In genomic region chr14:73645248-73645610, GRCh38 we compare ENCODE assay signal across 8 cellular contexts. TPM values are rescaled to one million over a fixed set of nuclear protein-coding genes. Genes with fewer than 3 reads are reported as not detected.
A peak's percentile ranks its signal among the peaks of the same experiment; 100 is the strongest.
DNase-seq lines count a peak whose midpoint lies in the region; ATAC-seq, FAIRE-seq and TF ChIP-seq lines count a peak whose summit lies in the region.

No MANE protein-coding gene starts in this region.

- 5 to 7% methylated on average over 7 of the region's 7 CpGs for WGBS in esophagus squamous epithelium, 2 donors

- no peak for TF ChIP-seq CTCF in Peyer's patch (IDR thresholded peaks at IDR 0.05)
- no peak for TF ChIP-seq CTCF in esophagus squamous epithelium (IDR thresholded peaks at IDR 0.05)
- no peak for TF ChIP-seq CTCF in gastrocnemius medialis (IDR thresholded peaks at IDR 0.05 in 4 of 5, conservative IDR thresholded peaks at IDR 0.05 in 1 of 5)

- DNase-seq in GM19239 (ENCODE audit: insufficient read length, low spot score): no peak
- no peak for DNase-seq in Peyer's patch
- DNase-seq in esophagus squamous epithelium (lab: John Stamatoyannopoulos, UW): no peak
- DNase-seq in gastrocnemius medialis: no peak
- DNase-seq in activated CD8-positive, alpha-beta memory T cell treated with anti-CD3 and anti-CD28 coated beads for 24 hours: no peak
- DNase-seq in mucosa of gallbladder (ENCODE audit: low spot score): no peak

- peak overlapping the region; percentile 50 to 77 (median 66) for H3K4me3 ChIP-seq in Peyer's patch
- peak overlapping the region; percentile 57 to 87 (median 65) for H3K4me3 ChIP-seq in esophagus squamous epithelium
- H3K4me3 ChIP-seq in gastrocnemius medialis: peak overlapping the region; percentile 85 to 92 (median 92)

- H3K27me3 ChIP-seq in Peyer's patch (no peaks in the 10 kb centered on the region), esophagus squamous epithelium (no peaks in the 10 kb centered on the region), gastrocnemius medialis (no peaks in the 10 kb centered on the region)

- H3K9me3 ChIP-seq in Peyer's patch (no peaks in the 10 kb centered on the region), esophagus squamous epithelium (no peaks in the 10 kb centered on the region), gastrocnemius medialis (no peaks in the 10 kb centered on the region)

- H3K36me3 ChIP-seq in Peyer's patch (no peaks in the 10 kb centered on the region), esophagus squamous epithelium (no peaks in the 10 kb centered on the region), gastrocnemius medialis (no peaks in the 10 kb centered on the region)

- intact Hi-C loops in esophagus squamous epithelium (cut with DNase I): no loop called here
- intact Hi-C loops in gastrocnemius medialis (cut with DNase I; ENCODE audit: low total_unique reads): loop anchor here (2.0 to 10.0 kb wide), 3 partner anchors 68 to 210 kb away; partner anchors contain the start of genes ACOT2 and PTGR2

- ATAC-seq in gastrocnemius medialis (no peak), GM21515 (IDR thresholded peaks at IDR 0.05; ENCODE audit: unreplicated experiment) (no peak), HG02571 (IDR thresholded peaks at IDR 0.05; ENCODE audit: unreplicated experiment) (no peak)

- in situ Hi-C loops in gastrocnemius medialis (cut with MboI; ENCODE audit: low sequenced_read_pairs in 4 of 4): loop anchor here in 1 of 4 donors (10.0 kb wide), 1 partner anchor 70 kb away; the partner anchor contains the start of gene PNMA1

- H3K4me1 ChIP-seq in Peyer's patch: peaks cover 0 to 9% (median 0%) of the 10 kb centered on the region in 4 donors
- H3K4me1 ChIP-seq in esophagus squamous epithelium: peaks cover 4 to 23% (median 10%) of the 10 kb centered on the region in 3 donors
- H3K4me1 ChIP-seq in gastrocnemius medialis: peaks cover 11 to 17% of the 10 kb centered on the region in 2 donors

- TF ChIP-seq POLR2A in Peyer's patch (IDR thresholded peaks at IDR 0.05) (no peak), esophagus squamous epithelium (IDR thresholded peaks at IDR 0.05) (no peak), gastrocnemius medialis (IDR thresholded peaks at IDR 0.05) (no peak)

- FAIRE-seq in GM19239 (lab: Jason Lieb, UNC): peak; percentile 52

- peak overlapping the region; percentile 66 to 79 (median 74) for H3K27ac ChIP-seq in Peyer's patch
- H3K27ac ChIP-seq in esophagus squamous epithelium: peak overlapping the region; percentile 66 to 91 (median 87)
- H3K27ac ChIP-seq in gastrocnemius medialis: peak overlapping the region; percentile 84 to 94 (median 89)

RNA-seq across cellular contexts. Expression of gene DNAL1, which starts 0.4 kb away (rescaled TPM):
- total RNA-seq in Peyer's patch: 1 to 10 TPM; 1.7 to 7.6 (median 4.6) TPM
- 1 to 10 TPM; 1.8 to 6.4 (median 4.1) TPM for total RNA-seq in esophagus squamous epithelium
- 1 to 10 TPM; 6.4 to 8.2 (median 7.7) TPM for total RNA-seq in gastrocnemius medialis
- total RNA-seq in mucosa of gallbladder: 14.3 TPM

RNA-seq across cellular contexts. Expression of gene ACOT6, which starts 32.9 kb away (rescaled TPM):
- total RNA-seq in Peyer's patch (not detected), esophagus squamous epithelium (not detected), gastrocnemius medialis (not detected), mucosa of gallbladder (not detected)

RNA-seq across cellular contexts. Expression of gene ACOT4, which starts 53.6 kb away (rescaled TPM):
- total RNA-seq in Peyer's patch (1 to 10 TPM in 3 of 4 donors, not detected in 1; 4.3 to 4.8 (median 4.7) TPM), esophagus squamous epithelium (1 to 10 TPM in 3 of 4 donors, under 1 TPM in 1; 0.48 to 2.0 (median 1.5) TPM), gastrocnemius medialis (1 to 10 TPM in 1 of 4 donors, under 1 TPM in 3; 0.40 to 1.2 (median 0.75) TPM), mucosa of gallbladder (2.6 TPM)
